1 cellular context compared by ENCODE assay signal in the genomic region with DNA sequence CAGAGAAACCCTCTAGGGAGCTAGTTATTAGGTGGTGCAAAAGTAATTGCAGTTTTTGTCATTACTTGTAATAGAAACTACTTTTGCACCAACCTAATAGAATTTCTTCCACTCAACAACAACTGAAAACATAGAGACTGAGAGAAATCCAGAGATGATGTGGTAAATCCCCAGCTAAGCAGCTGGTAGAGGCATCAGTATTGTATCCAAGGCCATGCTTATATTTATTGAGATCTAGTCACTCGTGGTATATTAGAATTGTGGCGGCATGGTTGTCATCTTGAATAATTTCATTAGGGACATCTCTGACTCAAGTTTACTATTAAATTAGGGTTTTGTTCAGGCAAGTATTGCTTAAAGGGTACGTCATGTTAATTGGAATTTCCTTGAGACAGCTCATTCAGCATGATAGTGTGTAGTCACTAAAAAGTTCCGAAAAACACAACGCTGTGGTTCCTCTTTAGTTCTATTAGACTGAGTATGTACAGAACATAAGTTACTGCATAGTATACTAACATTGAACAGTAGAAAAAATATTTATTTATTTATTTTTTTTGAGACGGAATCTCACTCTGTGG.
TF ChIP-seq lines count a peak whose summit lies in the region.

No MANE protein-coding gene starts in this region.

TF ChIP-seq in GM23338, 12 proteins besides CTCF, POLR2A, EP300 and RAD21 (continued from another document):
- TF ChIP-seq, protein P1, sequence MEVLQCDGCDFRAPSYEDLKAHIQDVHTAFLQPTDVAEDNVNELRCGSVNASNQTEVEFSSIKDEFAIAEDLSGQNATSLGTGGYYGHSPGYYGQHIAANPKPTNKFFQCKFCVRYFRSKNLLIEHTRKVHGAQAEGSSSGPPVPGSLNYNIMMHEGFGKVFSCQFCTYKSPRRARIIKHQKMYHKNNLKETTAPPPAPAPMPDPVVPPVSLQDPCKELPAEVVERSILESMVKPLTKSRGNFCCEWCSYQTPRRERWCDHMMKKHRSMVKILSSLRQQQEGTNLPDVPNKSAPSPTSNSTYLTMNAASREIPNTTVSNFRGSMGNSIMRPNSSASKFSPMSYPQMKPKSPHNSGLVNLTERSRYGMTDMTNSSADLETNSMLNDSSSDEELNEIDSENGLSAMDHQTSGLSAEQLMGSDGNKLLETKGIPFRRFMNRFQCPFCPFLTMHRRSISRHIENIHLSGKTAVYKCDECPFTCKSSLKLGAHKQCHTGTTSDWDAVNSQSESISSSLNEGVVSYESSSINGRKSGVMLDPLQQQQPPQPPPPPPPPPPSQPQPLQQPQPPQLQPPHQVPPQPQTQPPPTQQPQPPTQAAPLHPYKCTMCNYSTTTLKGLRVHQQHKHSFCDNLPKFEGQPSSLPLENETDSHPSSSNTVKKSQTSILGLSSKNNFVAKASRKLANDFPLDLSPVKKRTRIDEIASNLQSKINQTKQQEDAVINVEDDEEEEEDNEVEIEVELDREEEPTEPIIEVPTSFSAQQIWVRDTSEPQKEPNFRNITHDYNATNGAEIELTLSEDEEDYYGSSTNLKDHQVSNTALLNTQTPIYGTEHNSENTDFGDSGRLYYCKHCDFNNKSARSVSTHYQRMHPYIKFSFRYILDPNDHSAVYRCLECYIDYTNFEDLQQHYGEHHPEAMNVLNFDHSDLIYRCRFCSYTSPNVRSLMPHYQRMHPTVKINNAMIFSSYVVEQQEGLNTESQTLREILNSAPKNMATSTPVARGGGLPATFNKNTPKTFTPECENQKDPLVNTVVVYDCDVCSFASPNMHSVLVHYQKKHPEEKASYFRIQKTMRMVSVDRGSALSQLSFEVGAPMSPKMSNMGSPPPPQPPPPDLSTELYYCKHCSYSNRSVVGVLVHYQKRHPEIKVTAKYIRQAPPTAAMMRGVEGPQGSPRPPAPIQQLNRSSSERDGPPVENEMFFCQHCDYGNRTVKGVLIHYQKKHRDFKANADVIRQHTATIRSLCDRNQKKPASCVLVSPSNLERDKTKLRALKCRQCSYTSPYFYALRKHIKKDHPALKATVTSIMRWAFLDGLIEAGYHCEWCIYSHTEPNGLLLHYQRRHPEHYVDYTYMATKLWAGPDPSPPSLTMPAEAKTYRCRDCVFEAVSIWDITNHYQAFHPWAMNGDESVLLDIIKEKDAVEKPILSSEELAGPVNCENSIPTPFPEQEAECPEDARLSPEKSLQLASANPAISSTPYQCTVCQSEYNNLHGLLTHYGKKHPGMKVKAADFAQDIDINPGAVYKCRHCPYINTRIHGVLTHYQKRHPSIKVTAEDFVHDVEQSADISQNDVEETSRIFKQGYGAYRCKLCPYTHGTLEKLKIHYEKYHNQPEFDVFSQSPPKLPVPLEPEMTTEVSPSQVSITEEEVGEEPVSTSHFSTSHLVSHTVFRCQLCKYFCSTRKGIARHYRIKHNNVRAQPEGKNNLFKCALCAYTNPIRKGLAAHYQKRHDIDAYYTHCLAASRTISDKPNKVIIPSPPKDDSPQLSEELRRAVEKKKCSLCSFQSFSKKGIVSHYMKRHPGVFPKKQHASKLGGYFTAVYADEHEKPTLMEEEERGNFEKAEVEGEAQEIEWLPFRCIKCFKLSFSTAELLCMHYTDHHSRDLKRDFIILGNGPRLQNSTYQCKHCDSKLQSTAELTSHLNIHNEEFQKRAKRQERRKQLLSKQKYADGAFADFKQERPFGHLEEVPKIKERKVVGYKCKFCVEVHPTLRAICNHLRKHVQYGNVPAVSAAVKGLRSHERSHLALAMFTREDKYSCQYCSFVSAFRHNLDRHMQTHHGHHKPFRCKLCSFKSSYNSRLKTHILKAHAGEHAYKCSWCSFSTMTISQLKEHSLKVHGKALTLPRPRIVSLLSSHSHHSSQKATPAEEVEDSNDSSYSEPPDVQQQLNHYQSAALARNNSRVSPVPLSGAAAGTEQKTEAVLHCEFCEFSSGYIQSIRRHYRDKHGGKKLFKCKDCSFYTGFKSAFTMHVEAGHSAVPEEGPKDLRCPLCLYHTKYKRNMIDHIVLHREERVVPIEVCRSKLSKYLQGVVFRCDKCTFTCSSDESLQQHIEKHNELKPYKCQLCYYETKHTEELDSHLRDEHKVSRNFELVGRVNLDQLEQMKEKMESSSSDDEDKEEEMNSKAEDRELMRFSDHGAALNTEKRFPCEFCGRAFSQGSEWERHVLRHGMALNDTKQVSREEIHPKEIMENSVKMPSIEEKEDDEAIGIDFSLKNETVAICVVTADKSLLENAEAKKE (CRISPR knock-in tag; IDR thresholded peaks at IDR 0.05) = no peak
- no peak for TF ChIP-seq STAT1 (IDR thresholded peaks at IDR 0.05; ENCODE audit: unreplicated experiment)
TF ChIP-seq in GM23338: peak in this region for 0.
